In genomic region chr20:56091635-56092180, GRCh38 we compare ENCODE assay signal across 29 cellular contexts.
DNase-seq lines count a peak whose midpoint lies in the region; ATAC-seq and TF ChIP-seq lines count a peak whose summit lies in the region.
"Had no signal": no experiment of that assay in that cellular context is flagged by ENCODE, and none has a peak within 500 bp of the region (broad histone marks: within the 10 kb centered on the region; RNA-seq: fewer than 3 reads in every experiment).

No MANE protein-coding gene starts in this region.

- H3K9me3 Mint-ChIP-seq in MCF 10A (ENCODE audit: unreplicated experiment), result peaks cover 30% of the 10 kb centered on the region

- BruUV-seq in MCF 10A (replicated peaks; lab: Mats Ljungman, UMichigan), result no TSS peak

- H3K27me3 ChIP-seq in breast epithelium (no peaks in the 10 kb centered on the region), foreskin keratinocyte (no peaks in the 10 kb centered on the region), BE2C (peaks cover 3% of the 10 kb centered on the region; the same call in 1 of the 2 replicates)
- H3K27me3 ChIP-seq: BLaER1 treated with 17β-estradiol and CSF1 and Interleukin-3, amounts not matched to agents 10 nM and 100 nM; brain microvascular endothelial cell; esophagus muscularis mucosa; gastrocnemius medialis; tibial nerve had no signal

- POLR2A ChIA-PET in MCF 10A (lab: Yijun Ruan, JAX), result no interaction called here

- DNase-seq in MCF 10A (ENCODE audit: unreplicated experiment) (peak; percentile 34), breast epithelium (ENCODE audit: low spot score in 2 of 2) (no peak), RKO (ENCODE audit: low spot score) (peak; percentile 60), foreskin keratinocyte (peak in 1 of 2 donors; percentile 17), BE2C (no peak), D341Med (ENCODE audit: low spot score) (no peak), T1000 (lab: John Stamatoyannopoulos, UW) (no peak)
- DNase-seq in central memory CD4-positive, alpha-beta T cell, result no peak
- DNase-seq: activated gamma-delta T cell treated with Interleukin-2 at 50 U/mL for 16 hours; brain microvascular endothelial cell; Caco-2; effector CD8-positive, alpha-beta T cell; EL; gastrocnemius medialis; H7; Karpas-422; mucosa of descending colon; NCI-H1092; NCI-H187; NCI-H2171 treated with DMSO at 0.1 percent for 48 hours; NCI-H524 treated with DMSO at 0.1 percent for 48 hours; nephron progenitor cell; SHP77; SW 1271 had no signal

- H3K9me3 ChIP-seq in breast epithelium (peaks cover 14 to 29% of the 10 kb centered on the region in 2 donors), BE2C (no peaks in the 10 kb centered on the region; the same call in 1 of the 2 replicates)
- H3K9me3 ChIP-seq: gastrocnemius medialis had no signal

- H3K36me3 Mint-ChIP-seq in MCF 10A (ENCODE audit: insufficient read depth, unreplicated experiment), result peaks cover 6% of the 10 kb centered on the region

- H3K4me1 ChIP-seq in breast epithelium (no peaks in the 10 kb centered on the region), foreskin keratinocyte (no peaks in the 10 kb centered on the region), BE2C (no peaks in the 10 kb centered on the region)
- H3K4me1 ChIP-seq: Caco-2, esophagus muscularis mucosa, gastrocnemius medialis, tibial nerve had no signal

- no peaks in the 10 kb centered on the region for H3K4me1 Mint-ChIP-seq in MCF 10A (ENCODE audit: insufficient read depth, unreplicated experiment)
- H3K4me1 Mint-ChIP-seq: nephron progenitor cell had no signal

- no peak for TF ChIP-seq POLR2A in breast epithelium (IDR thresholded peaks at IDR 0.05)

- no peak overlapping the region for H3K4me3 Mint-ChIP-seq in MCF 10A (ENCODE audit: unreplicated experiment)
- H3K4me3 Mint-ChIP-seq: nephron progenitor cell had no signal

- intact Hi-C loops in MCF 10A (cut with micrococcal nuclease) (no loop called here), breast epithelium (cut with DNase I; ENCODE audit: low total_unique reads) (no loop called here)

- CTCF ChIA-PET in MCF 10A (lab: Yijun Ruan, JAX), result no interaction called here

- H3K4me3 ChIP-seq in breast epithelium (no peak overlapping the region), BE2C (ENCODE audit: low read depth, low read length) (no peak overlapping the region)
- H3K4me3 ChIP-seq: BLaER1 treated with 17β-estradiol and CSF1 and Interleukin-3, amounts not matched to agents 10 nM and 100 nM; esophagus muscularis mucosa; gastrocnemius medialis; mucosa of descending colon; tibial nerve had no signal

- H3K27ac Mint-ChIP-seq in MCF 10A (ENCODE audit: low read depth, unreplicated experiment), result no peak overlapping the region
- H3K27ac Mint-ChIP-seq: nephron progenitor cell had no signal

- ATAC-seq in foreskin keratinocyte, result peak; percentile 56
- ATAC-seq: activated CD4-positive, CD25-positive, alpha-beta regulatory T cell treated with anti-CD3 and anti-CD28 coated beads, Interleukin-2, amount 50 U/mL, for 24 hours; gastrocnemius medialis; mucosa of descending colon; sciatic nerve had no signal

- H3K36me3 ChIP-seq in breast epithelium, result no peaks in the 10 kb centered on the region
- H3K36me3 ChIP-seq in BE2C, result no peaks in the 10 kb centered on the region
- H3K36me3 ChIP-seq: BLaER1 treated with 17β-estradiol and CSF1 and Interleukin-3, amounts not matched to agents 10 nM and 100 nM; brain microvascular endothelial cell; esophagus muscularis mucosa; gastrocnemius medialis; tibial nerve had no signal

- no peak for TF ChIP-seq CTCF in MCF 10A (IDR thresholded peaks at IDR 0.05; ENCODE audit: unreplicated experiment)
- TF ChIP-seq CTCF in breast epithelium (IDR thresholded peaks at IDR 0.05), result no peak
- TF ChIP-seq CTCF in foreskin keratinocyte (conservative IDR thresholded peaks at IDR 0.05), result no peak
- TF ChIP-seq CTCF in BE2C (IDR thresholded peaks at IDR 0.05; ENCODE audit: low read depth, low read length), result no peak

- no peak overlapping the region for H3K27ac ChIP-seq in breast epithelium
- no peak overlapping the region for H3K27ac ChIP-seq in foreskin keratinocyte
- H3K27ac ChIP-seq: BLaER1 treated with 17β-estradiol and CSF1 and Interleukin-3, amounts not matched to agents 10 nM and 100 nM; brain microvascular endothelial cell; esophagus muscularis mucosa; gastrocnemius medialis; tibial nerve had no signal

- no peaks in the 10 kb centered on the region for H3K27me3 Mint-ChIP-seq in MCF 10A (ENCODE audit: insufficient read depth, unreplicated experiment)

Comparison
In these comparisons a context has a peak if more than half of its experiments do, and no peak if none do; other contexts are left out.
1. DNase-seq: peak in MCF 10A (single experiment) and RKO (single experiment); none in breast epithelium (0 of 2), central memory CD4-positive, alpha-beta T cell (single experiment), BE2C (single experiment), D341Med (single experiment) and T1000 (single experiment).